ENCODE assay signal across 1 cellular context in genomic region chr4:174438711-174439110, GRCh38.
TF ChIP-seq lines count a peak whose summit lies in the region.

No MANE protein-coding gene starts in this region.

TF ChIP-seq in HepG2, 621 proteins besides CTCF, POLR2A, EP300 and RAD21 (continued from another document):
- no peak for TF ChIP-seq CBX2 (IDR thresholded peaks at IDR 0.05; ENCODE audit: low read depth, low read length)
- no peak for TF ChIP-seq CBX2 (CRISPR knock-in tag; IDR thresholded peaks at IDR 0.05; ENCODE audit: low read depth)
- TF ChIP-seq YEATS2 (CRISPR knock-in tag; IDR thresholded peaks at IDR 0.05; ENCODE audit: borderline replicate concordance): no peak
- TF ChIP-seq MTERF4 (CRISPR knock-in tag; IDR thresholded peaks at IDR 0.05): no peak
- peak; percentile 94 to 99 for TF ChIP-seq MAFK (conservative IDR thresholded peaks at IDR 0.05 in 1 of 2, IDR thresholded peaks at IDR 0.05 in 1 of 2; ENCODE audit: low read length in 2 of 2)
- no peak for TF ChIP-seq NONO (IDR thresholded peaks at IDR 0.05)
- TF ChIP-seq NONO (CRISPR knock-in tag; conservative IDR thresholded peaks at IDR 0.05): no peak
- no peak for TF ChIP-seq ELK4 (CRISPR knock-in tag; IDR thresholded peaks at IDR 0.05; ENCODE audit: borderline replicate concordance)
